9 cellular contexts compared by ENCODE assay signal in the genomic region with DNA sequence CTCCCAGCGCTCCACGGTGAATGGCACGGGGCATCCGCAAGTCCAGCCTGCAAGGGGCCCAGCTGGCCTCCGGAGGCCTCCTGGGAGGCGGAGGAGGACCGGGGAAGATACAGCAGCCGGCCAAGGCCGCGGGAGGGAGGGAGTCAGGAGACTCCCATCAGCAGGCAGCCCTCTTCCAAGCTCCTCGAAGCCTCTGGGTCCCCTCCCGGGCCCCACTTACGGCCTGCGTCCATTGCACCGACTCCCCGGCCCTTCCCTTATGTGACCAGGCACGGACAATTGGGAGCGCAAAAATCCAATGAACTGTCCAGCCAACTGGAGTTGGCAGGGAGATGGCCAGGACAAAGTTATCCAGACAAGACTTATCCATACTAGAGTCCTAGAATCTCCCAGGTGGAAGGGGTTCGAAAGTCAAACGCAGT. TPM values are rescaled to one million over a fixed set of nuclear protein-coding genes. Genes with fewer than 3 reads are reported as not detected.
DNase-seq lines count a peak whose midpoint lies in the region; ATAC-seq, FAIRE-seq and TF ChIP-seq lines count a peak whose summit lies in the region.
"Had no signal": no experiment of that assay in that cellular context is flagged by ENCODE, and none has a peak within 500 bp of the region (broad histone marks: within the 10 kb centered on the region; RNA-seq: fewer than 3 reads in every experiment).

No MANE protein-coding gene starts in this region.

- peaks cover under 1% of the 10 kb centered on the region for H3K27me3 Mint-ChIP-seq in activated CD8-positive, alpha-beta memory T cell treated with anti-CD3 and anti-CD28 coated beads, Interleukin-2, amount 10 ng/mL, durations not matched to agents 7 days and 5 days

- H3K4me2 ChIP-seq in GM12878 (ENCODE audit: control insufficient read depth, insufficient read depth) = peak overlapping the region; percentile 96

- H3K9me3 ChIP-seq in GM12878 (replicated peaks; ENCODE audit: control insufficient read depth, insufficient read depth, low read length) = no peaks in the 10 kb centered on the region
- H3K9me3 ChIP-seq in subcutaneous abdominal adipose tissue (ENCODE audit: control insufficient read depth in 5 of 5, low read length in 5 of 5) = no peaks in the 10 kb centered on the region

- peak overlapping the region; percentile 80 for H3K4me3 Mint-ChIP-seq in activated CD8-positive, alpha-beta memory T cell treated with anti-CD3 and anti-CD28 coated beads, Interleukin-2, amount 10 ng/mL, durations not matched to agents 7 days and 5 days

- H3K9me3 Mint-ChIP-seq in activated CD8-positive, alpha-beta memory T cell treated with anti-CD3 and anti-CD28 coated beads, Interleukin-2, amount 10 ng/mL, durations not matched to agents 7 days and 5 days (ENCODE audit: low read depth) = no peaks in the 10 kb centered on the region

- peak overlapping the region; percentile 71; the same call in 1 of the 2 replicates for H2AFZ ChIP-seq in GM12878 (ENCODE audit: control insufficient read depth, low read depth, low read length)

- H3K27ac ChIP-seq in GM12878 (ENCODE audit: control insufficient read depth, insufficient read depth) (no peak overlapping the region), subcutaneous abdominal adipose tissue (ENCODE audit: low read depth, low read length) (peak overlapping the region; percentile 67)

- WGBS in GM12878 (ENCODE audit: insufficient coverage, insufficient replicate concordance, low lambda C conversion rate, missing lambda C conversion rate) = 42% methylated on average over 19 of the region's 20 CpGs

- TF ChIP-seq CTCF in GM12878 (IDR thresholded peaks at IDR 0.05 in 2 of 3, conservative IDR thresholded peaks at IDR 0.05 in 1 of 3; ENCODE audit: control insufficient read depth in 2 of 3, extremely low read depth in 1 of 3, insufficient read depth in 1 of 3, low read depth in 3 of 3, low read length in 3 of 3) (no peak), GM13977 (IDR thresholded peaks at IDR 0.05; ENCODE audit: extremely low read depth, insufficient read depth, missing control alignments) (no peak)

- POLR2A ChIA-PET in GM12878 (lab: Charles Lee) = no interaction called here

- CTCF ChIA-PET in activated CD8-positive, alpha-beta memory T cell treated with anti-CD3 and anti-CD28 coated beads, Interleukin-2, amount 10 ng/mL, durations not matched to agents 7 days and 5 days (lab: Charles Lee) = interaction anchor here (1.3 kb wide), 1 partner anchor 268 kb away, joined by 3 read pairs; no protein-coding TSS in a partner anchor
- CTCF ChIA-PET in GM12878 (lab: Yijun Ruan, JAX) = interaction anchor here (0.5 to 2.1 kb wide), 3 partner anchors 11 to 92 kb away, joined by 3 to 5 read pairs (median 4); no protein-coding TSS in a partner anchor

- H3K4me3 ChIP-seq in GM12878 (peak overlapping the region; percentile 69), subcutaneous abdominal adipose tissue (ENCODE audit: low read depth in 1 of 5, low read length in 5 of 5) (peak overlapping the region; percentile 70 to 86 (median 80))

- no peak for TF ChIP-seq POLR2A in GM12878 (IDR thresholded peaks at IDR 0.05; ENCODE audit: low read depth, low read length)

- RAD21 ChIA-PET in GM12878 (lab: Charles Lee; ENCODE audit: unreplicated experiment) = no interaction called here

- no peak for FAIRE-seq in GM12878 (lab: Jason Lieb, UNC)
- FAIRE-seq: colon had no signal

- H3K27me3 ChIP-seq in GM12878 (replicated peaks in 1 of 2; ENCODE audit: control insufficient read depth in 2 of 2, insufficient read depth in 2 of 2, low read length in 1 of 2) (peaks cover 0 to 2% of the 10 kb centered on the region in 2 experiments; a peak in 2 of 4 replicates), subcutaneous abdominal adipose tissue (ENCODE audit: control insufficient read depth in 5 of 5, insufficient read depth in 4 of 5, low read length in 5 of 5) (no peaks in the 10 kb centered on the region)

- intact Hi-C loops in GM12878 (cut with micrococcal nuclease; ENCODE audit: unreplicated experiment) = no loop called here

- no peaks in the 10 kb centered on the region for H3K4me1 ChIP-seq in GM12878 (ENCODE audit: control insufficient read depth, insufficient read depth, low read length)
- H3K4me1 ChIP-seq in subcutaneous abdominal adipose tissue (ENCODE audit: control insufficient read depth in 5 of 5, insufficient read depth in 5 of 5, low read length in 5 of 5) = peaks cover 6 to 50% (median 42%) of the 10 kb centered on the region in 5 donors

- H3K27ac Mint-ChIP-seq in activated CD8-positive, alpha-beta memory T cell treated with anti-CD3 and anti-CD28 coated beads, Interleukin-2, amount 10 ng/mL, durations not matched to agents 7 days and 5 days = no peak overlapping the region

- H4K20me1 ChIP-seq in GM12878 (ENCODE audit: control insufficient read depth, insufficient read depth) = no peaks in the 10 kb centered on the region

- H3K79me2 ChIP-seq in GM12878 (ENCODE audit: control insufficient read depth, insufficient read depth, low read length) = no peaks in the 10 kb centered on the region

- H3K4me1 Mint-ChIP-seq in activated CD8-positive, alpha-beta memory T cell treated with anti-CD3 and anti-CD28 coated beads, Interleukin-2, amount 10 ng/mL, durations not matched to agents 7 days and 5 days = peaks cover 9% of the 10 kb centered on the region

- TF ChIP-seq EP300 in GM12878 (IDR thresholded peaks at IDR 0.05; ENCODE audit: borderline replicate concordance in 1 of 2, control insufficient read depth in 1 of 2, low read depth in 2 of 2, low read length in 2 of 2) = no peak

- SMC1A ChIA-PET in GM12878 (lab: Charles Lee; ENCODE audit: uncharacterized antibody, unreplicated experiment) = interaction anchor here (1.0 kb wide), 1 partner anchor 12 kb away, joined by 3 read pairs; no protein-coding TSS in a partner anchor

- H3K9ac ChIP-seq in GM12878 (ENCODE audit: control insufficient read depth, insufficient read depth, low read length) (no peak overlapping the region; the same call in 1 of the 2 replicates), subcutaneous abdominal adipose tissue (ENCODE audit: low read length in 5 of 5) (peak overlapping the region; percentile 64 to 82 (median 68))

- H3K36me3 ChIP-seq in GM12878 (ENCODE audit: control insufficient read depth in 2 of 2, insufficient read depth in 2 of 2, low read length in 1 of 2) (no peaks in the 10 kb centered on the region), subcutaneous abdominal adipose tissue (ENCODE audit: control insufficient read depth in 5 of 5, insufficient read depth in 5 of 5, low read length in 5 of 5) (peaks cover 0 to 17% (median 12%) of the 10 kb centered on the region in 5 donors)

- DNase-seq in activated CD8-positive, alpha-beta memory T cell treated with anti-CD3 and anti-CD28 coated beads, Interleukin-2, amount 10 ng/mL, durations not matched to agents 7 days and 5 days = no peak
- no peak for DNase-seq in activated CD8-positive, alpha-beta memory T cell treated with anti-CD3 and anti-CD28 coated beads, Interleukin-2, amount 50 U/mL, for 48 hours
- DNase-seq in GM12878 (ENCODE audit: low read depth, low spot score) (no peak), kidney glomerular epithelial cell (lab: John Stamatoyannopoulos, UW) (peak; percentile 66), NCI-H2081 (lab: John Stamatoyannopoulos, UW) (no peak), GM13977 (ENCODE audit: low spot score) (no peak)

- ATAC-seq in activated CD8-positive, alpha-beta memory T cell treated with anti-CD3 and anti-CD28 coated beads, Interleukin-2, amount 10 ng/mL, durations not matched to agents 7 days and 5 days = no peak
- ATAC-seq in GM12878 = no peak
- ATAC-seq in GM19397 (IDR thresholded peaks at IDR 0.05; ENCODE audit: unreplicated experiment) = no peak

- TF ChIP-seq RAD21 in GM12878 (IDR thresholded peaks at IDR 0.05; ENCODE audit: insufficient read depth, low read depth, low read length) = no peak

- no peaks in the 10 kb centered on the region for H3K36me3 Mint-ChIP-seq in activated CD8-positive, alpha-beta memory T cell treated with anti-CD3 and anti-CD28 coated beads, Interleukin-2, amount 10 ng/mL, durations not matched to agents 7 days and 5 days

- BruUV-seq in GM12878 (replicated peaks; lab: Mats Ljungman, UMichigan) = no TSS peak

- in situ Hi-C loops in GM12878 (cut with MboI) (no loop called here), GM13977 (cut with MboI; ENCODE audit: low pct_unique_long_range_greater_than_20kb, low sequenced_read_pairs, unreplicated experiment) (loop anchor here (25.0 kb wide), 1 partner anchor 275 kb away; no protein-coding TSS in a partner anchor)

RNA-seq across cellular contexts. Expression of a gene that starts 0.7 kb away (rescaled TPM):
- 10 to 100 TPM; 22.9 to 38.1 TPM for total RNA-seq in activated CD8-positive, alpha-beta memory T cell treated with anti-CD3 and anti-CD28 coated beads, Interleukin-2, amount 10 ng/mL, durations not matched to agents 7 days and 5 days
- 10.9 and 11.2 TPM in 2 replicates for total RNA-seq in GM12878 (2013; cell fraction: nucleolus; rRNA removed)
- 0.87 and 1.1 TPM in 2 replicates for total RNA-seq in GM12878 (2014; rRNA removed)
- 0.46 and 0.81 TPM in 2 replicates for total RNA-seq in GM12878 (2014; rRNA removed; fragmentation: Illumina TruSeq; extraction: Trizol)
- 1.9 and 2.7 TPM in 2 replicates for total RNA-seq in GM12878 (2021)
- polyA plus RNA-seq in GM12878 (2011; ENCODE audit: low read depth) = 0.94 TPM
- polyA plus RNA-seq in GM12878 (2011; rRNA removed) = 5.2 and 5.9 TPM in 2 replicates
- polyA plus RNA-seq in GM12878 (2011; cell fraction: cytosol; rRNA removed) = 6.1 and 6.7 TPM in 2 replicates
- 37.9 and 38.4 TPM in 2 replicates for polyA plus RNA-seq in GM12878 (2011; cell fraction: nucleus; rRNA removed)
- 2.6 and 3.5 TPM in 2 replicates for polyA plus RNA-seq in GM12878 (2012)
- 0.43 and 0.96 TPM in 2 replicates for polyA plus RNA-seq in GM12878 (2014; fragmentation: Illumina TruSeq; extraction: Trizol)
- polyA plus RNA-seq in GM12878 (2014; fragmentation: Nextera tagmentation; extraction: Ambion mirVana) = not detected
- polyA plus RNA-seq in GM12878 (2014; rRNA removed) = 0.86 and 2.0 TPM in 2 replicates
- polyA plus RNA-seq in GM12878 (2016; fragmentation: Nextera tagmentation; extraction: Ambion mirVana) = 1 to 10 TPM in 1 of 2 experiments, under 1 TPM in 1; 0.96 to 1.1 TPM
- 3.4 and 7.9 TPM in 2 replicates for polyA minus RNA-seq in GM12878 (2011; rRNA and poly(A)+ RNA removed)
- 2.3 and 3.2 TPM in 2 replicates for polyA minus RNA-seq in GM12878 (2011; cell fraction: cytosol; rRNA and poly(A)+ RNA removed)
- 6.5 and 13.3 TPM in 2 replicates for polyA minus RNA-seq in GM12878 (2011; cell fraction: nucleus; rRNA and poly(A)+ RNA removed)

RNA-seq across cellular contexts. Expression of a gene that starts 17.2 kb away (rescaled TPM):
- 10 to 100 TPM; 37.3 to 49.1 TPM for total RNA-seq in activated CD8-positive, alpha-beta memory T cell treated with anti-CD3 and anti-CD28 coated beads, Interleukin-2, amount 10 ng/mL, durations not matched to agents 7 days and 5 days
- 5.8 and 6.3 TPM in 2 replicates for total RNA-seq in GM12878 (2013; cell fraction: nucleolus; rRNA removed)
- total RNA-seq in GM12878 (2014; rRNA removed) (3.7 and 6.0 TPM in 2 replicates), GM12878 (2014; rRNA removed; fragmentation: Illumina TruSeq; extraction: Trizol) (0.64 and 0.98 TPM in 2 replicates), GM12878 (2021) (2.9 and 3.1 TPM in 2 replicates)
- polyA plus RNA-seq in GM12878 (2011; ENCODE audit: low read depth) = 0.26 TPM
- polyA plus RNA-seq in GM12878 (2011; rRNA removed) (4.2 and 5.0 TPM in 2 replicates), GM12878 (2014; fragmentation: Illumina TruSeq; extraction: Trizol) (0.53 TPM in 1 of 2 replicates, not detected in the other), GM12878 (2014; fragmentation: Nextera tagmentation; extraction: Ambion mirVana) (under 1 TPM in 1 of 2 experiments, not detected in 1; 0.20 TPM), GM12878 (2014; rRNA removed) (2.6 and 3.2 TPM in 2 replicates), GM12878 (2016; fragmentation: Nextera tagmentation; extraction: Ambion mirVana) (1 to 10 TPM; 1.1 to 1.4 TPM)
- polyA plus RNA-seq in GM12878 (2011; cell fraction: cytosol; rRNA removed) = 8.3 and 10.3 TPM in 2 replicates
- 21.7 and 27.3 TPM in 2 replicates for polyA plus RNA-seq in GM12878 (2011; cell fraction: nucleus; rRNA removed)
- polyA plus RNA-seq in GM12878 (2012) = 0.79 and 1.5 TPM in 2 replicates
- polyA minus RNA-seq in GM12878 (2011; rRNA and poly(A)+ RNA removed) = 2.7 and 4.5 TPM in 2 replicates
- polyA minus RNA-seq in GM12878 (2011; cell fraction: cytosol; rRNA and poly(A)+ RNA removed) = 1.5 and 2.2 TPM in 2 replicates
- polyA minus RNA-seq in GM12878 (2011; cell fraction: nucleus; rRNA and poly(A)+ RNA removed) = 3.5 and 4.6 TPM in 2 replicates

Comparison
In these comparisons a context has a peak if more than half of its experiments do, and no peak if none do; other contexts are left out.
1. RNA of a gene that starts 17.2 kb away (total RNA-seq): 37.3 to 49.1 TPM in activated CD8-positive, alpha-beta memory T cell treated with anti-CD3 and anti-CD28 coated beads, Interleukin-2, amount 10 ng/mL, durations not matched to agents 7 days and 5 days; 0.64 to 6.3 TPM in GM12878; every median in the first group is over 4 times any median in the second.